In genomic region chr14:72715910-72716268, GRCh38 we compare ENCODE assay signal across 1 cellular context.
TF ChIP-seq lines count a peak whose summit lies in the region.

No MANE protein-coding gene starts in this region.

TF ChIP-seq in IMR-90, 13 proteins besides CTCF, POLR2A, EP300 and RAD21 (continued from another document):
- TF ChIP-seq, protein P1, sequence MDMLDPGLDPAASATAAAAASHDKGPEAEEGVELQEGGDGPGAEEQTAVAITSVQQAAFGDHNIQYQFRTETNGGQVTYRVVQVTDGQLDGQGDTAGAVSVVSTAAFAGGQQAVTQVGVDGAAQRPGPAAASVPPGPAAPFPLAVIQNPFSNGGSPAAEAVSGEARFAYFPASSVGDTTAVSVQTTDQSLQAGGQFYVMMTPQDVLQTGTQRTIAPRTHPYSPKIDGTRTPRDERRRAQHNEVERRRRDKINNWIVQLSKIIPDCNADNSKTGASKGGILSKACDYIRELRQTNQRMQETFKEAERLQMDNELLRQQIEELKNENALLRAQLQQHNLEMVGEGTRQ (IDR thresholded peaks at IDR 0.05; ENCODE audit: low read depth, low read length), result no peak
